1 cellular context compared by ENCODE assay signal in genomic region chr2:159439421-159439820, GRCh38.
TF ChIP-seq lines count a peak whose summit lies in the region.

No MANE protein-coding gene starts in this region.

TF ChIP-seq in GM23338, 12 proteins besides CTCF, POLR2A, EP300 and RAD21 (continued from another document):
- TF ChIP-seq REST (IDR thresholded peaks at IDR 0.05; ENCODE audit: unreplicated experiment) (no peak), JUNB (IDR thresholded peaks at IDR 0.05; ENCODE audit: unreplicated experiment) (no peak)
TF ChIP-seq in GM23338: peak in this region for 0.
